9 cellular contexts compared by ENCODE assay signal in genomic region chr1:9835758-9836631, GRCh38. TPM values are rescaled to one million over a fixed set of nuclear protein-coding genes. Genes with fewer than 3 reads are reported as not detected.
A peak's percentile ranks its signal among the peaks of the same experiment; 100 is the strongest.
DNase-seq lines count a peak whose midpoint lies in the region; ATAC-seq and TF ChIP-seq lines count a peak whose summit lies in the region.
"Had no signal": no experiment of that assay in that cellular context is flagged by ENCODE, and none has a peak within 500 bp of the region (broad histone marks: within the 10 kb centered on the region; RNA-seq: fewer than 3 reads in every experiment).

No MANE protein-coding gene starts in this region.

- H3K4me3 ChIP-seq in DOHH2 (ENCODE audit: low read length) (no peak overlapping the region), PC-9 (no peak overlapping the region), fibroblast of mammary gland (ENCODE audit: control insufficient read depth, low read depth, low read length) (no peak overlapping the region), ovary (no peak overlapping the region), body of pancreas (no peak overlapping the region)

- H3K79me2 ChIP-seq in DOHH2 (ENCODE audit: control insufficient read depth, low read length) (no peaks in the 10 kb centered on the region), PC-9 (ENCODE audit: low read depth) (no peaks in the 10 kb centered on the region)

- H3K9me3 ChIP-seq in DOHH2 (ENCODE audit: control insufficient read depth, insufficient read depth, low read length) (no peaks in the 10 kb centered on the region), PC-9 (ENCODE audit: insufficient read depth, low read depth) (no peaks in the 10 kb centered on the region), ovary (no peaks in the 10 kb centered on the region), body of pancreas (no peaks in the 10 kb centered on the region)

- CTCF ChIA-PET in PC-9 (lab: Charles Lee) = no interaction called here

- ATAC-seq in HG03442 (IDR thresholded peaks at IDR 0.05; ENCODE audit: unreplicated experiment) (no peak), body of pancreas (no peak)

- TF ChIP-seq POLR2A in ovary (IDR thresholded peaks at IDR 0.05) = no peak
- no peak for TF ChIP-seq POLR2A in body of pancreas (IDR thresholded peaks at IDR 0.05)

- H3K36me3 ChIP-seq in DOHH2 (ENCODE audit: control insufficient read depth, low read length) = no peaks in the 10 kb centered on the region
- no peaks in the 10 kb centered on the region for H3K36me3 ChIP-seq in PC-9 (ENCODE audit: low read depth)
- no peaks in the 10 kb centered on the region for H3K36me3 ChIP-seq in ovary
- no peaks in the 10 kb centered on the region for H3K36me3 ChIP-seq in body of pancreas (replicated peaks in 1 of 2; ENCODE audit: insufficient read depth in 1 of 2, low read depth in 2 of 2)

- H3K4me1 ChIP-seq in DOHH2 (ENCODE audit: control insufficient read depth, low read length) (peaks cover 21% of the 10 kb centered on the region), PC-9 (replicated peaks; ENCODE audit: insufficient read depth) (peaks cover 22% of the 10 kb centered on the region), ovary (ENCODE audit: insufficient read depth) (peaks cover 4% of the 10 kb centered on the region), body of pancreas (no peaks in the 10 kb centered on the region)

- intact Hi-C loops in PC-9 (cut with micrococcal nuclease; ENCODE audit: unreplicated experiment) = loop anchor here (1.0 kb wide), 1 partner anchor 11 kb away; no protein-coding TSS in a partner anchor
- intact Hi-C loops in ovary (cut with DNase I) = no loop called here
- intact Hi-C loops in body of pancreas (cut with DNase I) = no loop called here

- no TSS peak for BruUV-seq in PC-9 (replicated peaks; lab: Mats Ljungman, UMichigan)

- no peaks in the 10 kb centered on the region for H3F3A ChIP-seq in DOHH2 (ENCODE audit: control insufficient read depth, insufficient read depth)
- peaks cover 14% of the 10 kb centered on the region; the same call in 1 of the 2 replicates for H3F3A ChIP-seq in PC-9 (ENCODE audit: insufficient read depth, low read depth)

- TF ChIP-seq CTCF in DOHH2 (IDR thresholded peaks at IDR 0.05; ENCODE audit: low read depth, low read length, poor library complexity, severe bottlenecking) = no peak
- TF ChIP-seq CTCF in PC-9 (conservative IDR thresholded peaks at IDR 0.05) = no peak
- no peak for TF ChIP-seq CTCF in fibroblast of mammary gland (conservative IDR thresholded peaks at IDR 0.05; ENCODE audit: control insufficient read depth, insufficient read depth, low read depth, low read length)
- TF ChIP-seq CTCF in ovary (IDR thresholded peaks at IDR 0.05) = no peak
- no peak for TF ChIP-seq CTCF in body of pancreas (IDR thresholded peaks at IDR 0.05)

- peak; percentile 74 to 82 for DNase-seq in PC-9
- peak; percentile 28 for DNase-seq in fibroblast of mammary gland (ENCODE audit: low read depth)
- DNase-seq in ovary = peak; percentile 36 to 68 (median 50)
- DNase-seq in MV-4-11 (lab: John Stamatoyannopoulos, UW) = no peak
- no peak for DNase-seq in body of pancreas
- DNase-seq in SIG-M5 treated with dmso at 0.1 percent for 504 hours (lab: John Stamatoyannopoulos, UW; ENCODE audit: unreplicated experiment) = no peak
- DNase-seq: central memory CD4-positive, alpha-beta T cell had no signal

- H3K4me2 ChIP-seq in DOHH2 (ENCODE audit: low read length) (0 out of 2 replicates have a peak overlapping the region, but pooled peaks have one; percentile 6), PC-9 (peak overlapping the region; percentile 48)

- POLR2A ChIA-PET in PC-9 (lab: Charles Lee; ENCODE audit: unreplicated experiment) = interaction anchor here (0.6 kb wide), 1 partner anchor 9 kb away, joined by 4 read pairs; no protein-coding TSS in a partner anchor

- H2AFZ ChIP-seq in PC-9 = 0 out of 2 replicates have a peak overlapping the region, but pooled peaks have one; percentile 33

- H3K9me2 ChIP-seq in DOHH2 (replicated peaks; ENCODE audit: control insufficient read depth, low read length) = no peaks in the 10 kb centered on the region
- H3K9me2 ChIP-seq in PC-9 (ENCODE audit: insufficient read depth) = no peaks in the 10 kb centered on the region

- H3K27me3 ChIP-seq in DOHH2 (ENCODE audit: control insufficient read depth, low read length) (no peaks in the 10 kb centered on the region), PC-9 (ENCODE audit: insufficient read depth, low read depth) (no peaks in the 10 kb centered on the region), ovary (no peaks in the 10 kb centered on the region), body of pancreas (no peaks in the 10 kb centered on the region)

- H4K20me1 ChIP-seq in DOHH2 (ENCODE audit: control insufficient read depth, insufficient read depth, low read depth, low read length) (no peaks in the 10 kb centered on the region), PC-9 (ENCODE audit: insufficient read depth) (no peaks in the 10 kb centered on the region)

- no peak overlapping the region for H3K27ac ChIP-seq in DOHH2 (ENCODE audit: low read depth, low read length)
- peak overlapping the region; percentile 56 for H3K27ac ChIP-seq in PC-9
- no peak overlapping the region for H3K27ac ChIP-seq in ovary
- no peak overlapping the region for H3K27ac ChIP-seq in body of pancreas

- 32 to 34% (median 32%) methylated on average over 15 of the region's 15 CpGs for WGBS in ovary, 3 donors
- WGBS in body of pancreas, 2 donors = 72 to 92% methylated on average over 6 to 15 of the region's 15 CpGs

- no peak for TF ChIP-seq EP300 in ovary (IDR thresholded peaks at IDR 0.05)

RNA-seq across cellular contexts. Expression of gene CLSTN1, which starts 12.2 kb away (rescaled TPM):
- total RNA-seq in PC-9 (2021) = 138 and 140 TPM in 2 replicates
- total RNA-seq in ovary = 100 to 1,000 TPM in 5 of 7 donors, 10 to 100 TPM in 2; 70.5 to 145 (median 119) TPM
- 100 to 1,000 TPM in 1 of 2 donors, 10 to 100 TPM in 1; 84.3 to 110 TPM for polyA plus RNA-seq in ovary
- 10 to 100 TPM; 60.2 to 64.6 TPM for total RNA-seq in body of pancreas

Comparison
In these comparisons a context has a peak if more than half of its experiments do, and no peak if none do; other contexts are left out.
1. DNase-seq: peak in PC-9 (2 of 2), fibroblast of mammary gland (single experiment) and ovary (5 of 5); none in MV-4-11 (single experiment), body of pancreas (0 of 4) and SIG-M5 treated with dmso at 0.1 percent for 504 hours (single experiment).